Comparison of ENCODE assay signal across 10 cellular contexts in genomic region chr10:61751599-61751998, GRCh38.
DNase-seq lines count a peak whose midpoint lies in the region; ATAC-seq, FAIRE-seq and TF ChIP-seq lines count a peak whose summit lies in the region.
"Had no signal": no experiment of that assay in that cellular context is flagged by ENCODE, and none has a peak within 500 bp of the region (broad histone marks: within the 10 kb centered on the region; RNA-seq: fewer than 3 reads in every experiment).

No MANE protein-coding gene starts in this region.

- H3K27ac Mint-ChIP-seq in activated CD4-positive, alpha-beta memory T cell treated with anti-CD3 and anti-CD28 coated beads, Interleukin-2, amount 10 ng/mL, durations not matched to agents 7 days and 5 days = peak overlapping the region; percentile 89
- peak overlapping the region; percentile 60 for H3K27ac Mint-ChIP-seq in progenitor cell of endocrine pancreas

- H3K4me3 ChIP-seq in body of pancreas = no peak overlapping the region
- H3K4me3 ChIP-seq: ovary had no signal

- H3K9me3 ChIP-seq in body of pancreas = no peaks in the 10 kb centered on the region
- H3K9me3 ChIP-seq: ovary had no signal

- no peak for DNase-seq in activated CD4-positive, alpha-beta memory T cell treated with anti-CD3 and anti-CD28 coated beads, Interleukin-2, amount 10 ng/mL, durations not matched to agents 7 days and 5 days
- DNase-seq in progenitor cell of endocrine pancreas (ENCODE audit: low spot score, unreplicated experiment) (no peak), HTR-8/SVneo (ENCODE audit: insufficient read length, low spot score) (no peak), foreskin melanocyte (no peak), AG08395 (ENCODE audit: low spot score) (no peak), body of pancreas (no peak)

- ATAC-seq in GM18868 (IDR thresholded peaks at IDR 0.05; ENCODE audit: unreplicated experiment) (peak; percentile 4), HG02798 (IDR thresholded peaks at IDR 0.05; ENCODE audit: poor library complexity, unreplicated experiment) (peak; percentile 12), body of pancreas (no peak)

- peaks cover 31% of the 10 kb centered on the region for H3K4me1 Mint-ChIP-seq in activated CD4-positive, alpha-beta memory T cell treated with anti-CD3 and anti-CD28 coated beads, Interleukin-2, amount 10 ng/mL, durations not matched to agents 7 days and 5 days
- H3K4me1 Mint-ChIP-seq in progenitor cell of endocrine pancreas (ENCODE audit: low read depth) = peaks cover 50% of the 10 kb centered on the region

- FAIRE-seq in HTR-8/SVneo (lab: Jason Lieb, UNC) = no peak

- no peaks in the 10 kb centered on the region for H3K27me3 Mint-ChIP-seq in activated CD4-positive, alpha-beta memory T cell treated with anti-CD3 and anti-CD28 coated beads, Interleukin-2, amount 10 ng/mL, durations not matched to agents 7 days and 5 days
- no peaks in the 10 kb centered on the region for H3K27me3 Mint-ChIP-seq in progenitor cell of endocrine pancreas
- H3K27me3 Mint-ChIP-seq: IgD-negative memory B cell had no signal

- H3K27me3 ChIP-seq in body of pancreas = no peaks in the 10 kb centered on the region
- H3K27me3 ChIP-seq: ovary had no signal

- TF ChIP-seq CTCF in progenitor cell of endocrine pancreas (IDR thresholded peaks at IDR 0.05; ENCODE audit: unreplicated experiment) = no peak
- TF ChIP-seq CTCF in body of pancreas (IDR thresholded peaks at IDR 0.05) = no peak

- WGBS in body of pancreas, 2 donors = 40 to 41% methylated on average over 3 of the region's 3 CpGs

- intact Hi-C loops in body of pancreas (cut with DNase I) = no loop called here

- no peaks in the 10 kb centered on the region for H3K36me3 ChIP-seq in body of pancreas (replicated peaks in 1 of 2; ENCODE audit: insufficient read depth in 1 of 2, low read depth in 2 of 2)
- H3K36me3 ChIP-seq: ovary had no signal

- peaks cover 28% of the 10 kb centered on the region for H3K4me1 ChIP-seq in body of pancreas

- POLR2A ChIA-PET in activated CD4-positive, alpha-beta memory T cell treated with anti-CD3 and anti-CD28 coated beads, Interleukin-2, amount 10 ng/mL, durations not matched to agents 7 days and 5 days (lab: Charles Lee) = interaction anchor here (0.6 to 4.7 kb wide), 17 partner anchors 10 to 492 kb away, joined by 3 to 57 read pairs (median 4); partner anchors contain the start of gene ARID5B

- CTCF ChIA-PET in activated CD4-positive, alpha-beta memory T cell treated with anti-CD3 and anti-CD28 coated beads, Interleukin-2, amount 10 ng/mL, durations not matched to agents 7 days and 5 days (lab: Charles Lee) = interaction anchor here (0.6 to 4.5 kb wide), 30 partner anchors 8 to 683 kb away, joined by 3 to 75 read pairs (median 4); partner anchors contain the start of gene ARID5B

- no peak for TF ChIP-seq POLR2A in body of pancreas (IDR thresholded peaks at IDR 0.05)

- no peak overlapping the region for H3K4me3 Mint-ChIP-seq in activated CD4-positive, alpha-beta memory T cell treated with anti-CD3 and anti-CD28 coated beads, Interleukin-2, amount 10 ng/mL, durations not matched to agents 7 days and 5 days
- H3K4me3 Mint-ChIP-seq in progenitor cell of endocrine pancreas (ENCODE audit: low read depth) = no peak overlapping the region

- peaks cover 5% of the 10 kb centered on the region for H3K36me3 Mint-ChIP-seq in activated CD4-positive, alpha-beta memory T cell treated with anti-CD3 and anti-CD28 coated beads, Interleukin-2, amount 10 ng/mL, durations not matched to agents 7 days and 5 days (ENCODE audit: low read depth)
- no peaks in the 10 kb centered on the region for H3K36me3 Mint-ChIP-seq in progenitor cell of endocrine pancreas (ENCODE audit: insufficient read depth)
- H3K36me3 Mint-ChIP-seq: IgD-negative memory B cell had no signal

- H3K27ac ChIP-seq in body of pancreas = peak overlapping the region in 1 of 4 donors; percentile 46
- H3K27ac ChIP-seq: ovary had no signal

- H3K9me3 Mint-ChIP-seq in activated CD4-positive, alpha-beta memory T cell treated with anti-CD3 and anti-CD28 coated beads, Interleukin-2, amount 10 ng/mL, durations not matched to agents 7 days and 5 days = no peaks in the 10 kb centered on the region
- H3K9me3 Mint-ChIP-seq in progenitor cell of endocrine pancreas (ENCODE audit: low read depth) = peaks cover 3% of the 10 kb centered on the region
- H3K9me3 Mint-ChIP-seq: IgD-negative memory B cell had no signal
